ENCODE assay signal across 20 cellular contexts in genomic region chr18:62080172-62080571, GRCh38.
"Had no signal": no experiment of that assay in that cellular context is flagged by ENCODE, and none has a peak within 500 bp of the region (broad histone marks: within the 10 kb centered on the region; RNA-seq: fewer than 3 reads in every experiment).

No MANE protein-coding gene starts in this region.

- H3K36me3 ChIP-seq: colonic mucosa had no signal

- H3K4me1 Mint-ChIP-seq: neural crest cell; stimulated activated memory B cell treated with anti-CD40 and anti-IgM and Interleukin-4, amounts not matched to agents 10 μg/mL and 1 μg/mL and 100 μg/mL, for 72 hours; WTC11 had no signal

- H3K27ac ChIP-seq: colonic mucosa, epithelial cell of prostate, testis had no signal

- H3K27me3 Mint-ChIP-seq: activated CD4-positive, alpha-beta memory T cell treated with anti-CD3 and anti-CD28 coated beads for 36 hours; activated naive CD8-positive, alpha-beta T cell; progenitor cell of endocrine pancreas; stimulated activated memory B cell treated with anti-CD40 and anti-IgM and Interleukin-4, amounts not matched to agents 10 μg/mL and 1 μg/mL and 100 μg/mL, for 72 hours; type B pancreatic cell had no signal

- ATAC-seq: left cardiac atrium; sciatic nerve; stimulated activated memory B cell treated with anti-CD40 and anti-IgM and Interleukin-4, amounts not matched to agents 10 μg/mL and 1 μg/mL and 100 μg/mL, for 72 hours; WTC11 had no signal

- H3K4me3 ChIP-seq: colonic mucosa, lung, smooth muscle cell, testis had no signal

- H3K9me3 Mint-ChIP-seq: activated CD4-positive, alpha-beta memory T cell treated with anti-CD3 and anti-CD28 coated beads for 36 hours; endodermal cell; stimulated activated memory B cell treated with anti-CD40 and anti-IgM and Interleukin-4, amounts not matched to agents 10 μg/mL and 1 μg/mL and 100 μg/mL, for 72 hours; type B pancreatic cell had no signal

- H3K4me3 Mint-ChIP-seq: activated CD4-positive, alpha-beta memory T cell treated with anti-CD3 and anti-CD28 coated beads for 36 hours; activated naive CD8-positive, alpha-beta T cell; endodermal cell; neural crest cell; stimulated activated memory B cell treated with anti-CD40 and anti-IgM and Interleukin-4, amounts not matched to agents 10 μg/mL and 1 μg/mL and 100 μg/mL, for 72 hours; type B pancreatic cell; WTC11 had no signal

- H3K27ac Mint-ChIP-seq: activated CD4-positive, alpha-beta memory T cell treated with anti-CD3 and anti-CD28 coated beads for 36 hours; activated naive CD8-positive, alpha-beta T cell; endodermal cell; progenitor cell of endocrine pancreas; stimulated activated memory B cell treated with anti-CD40 and anti-IgM and Interleukin-4, amounts not matched to agents 10 μg/mL and 1 μg/mL and 100 μg/mL, for 72 hours; type B pancreatic cell had no signal

- DNase-seq: activated CD4-positive, alpha-beta memory T cell treated with anti-CD3 and anti-CD28 coated beads for 36 hours; activated CD4-positive, alpha-beta T cell treated with anti-CD3 and anti-CD28 coated beads for 4 hours; amniotic stem cell; colonic mucosa; endodermal cell; foreskin fibroblast; left cardiac atrium; midbrain; stimulated activated CD4-positive, alpha-beta T cell treated with anti-CD3 and anti-CD28 coated beads, Interleukin-4, amount 100 ng/mL, for 24 hours; testis had no signal

- H3K4me1 ChIP-seq: colonic mucosa, testis had no signal

- H3K27me3 ChIP-seq: colonic mucosa, testis had no signal

- H3K9me3 ChIP-seq: colonic mucosa, testis had no signal

- H3K36me3 Mint-ChIP-seq: WTC11 had no signal
